ENCODE assay signal across 21 cellular contexts in the genomic region with DNA sequence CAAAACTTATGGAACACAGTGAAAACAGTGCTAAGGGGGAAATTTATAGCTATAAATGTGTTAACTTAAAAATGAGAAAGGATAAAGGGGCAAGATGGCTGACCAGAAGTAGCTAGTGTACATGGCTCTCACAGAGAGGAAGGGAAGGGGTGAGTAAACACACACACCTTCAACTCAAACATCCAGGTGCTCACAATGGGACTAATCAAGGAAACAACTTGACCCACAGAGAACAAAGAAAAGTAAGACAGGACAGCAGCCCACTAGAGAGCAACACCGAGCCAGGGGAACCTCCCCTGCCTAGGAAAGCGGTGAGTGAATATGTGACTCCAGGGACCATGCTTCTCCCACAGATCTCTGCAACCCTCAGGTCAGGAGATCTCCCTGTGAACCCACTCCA.
"Had no signal": no experiment of that assay in that cellular context is flagged by ENCODE, and none has a peak within 500 bp of the region (broad histone marks: within the 10 kb centered on the region; RNA-seq: fewer than 3 reads in every experiment).

No MANE protein-coding gene starts in this region.

- H3K36me3 ChIP-seq: brain microvascular endothelial cell, prostate gland, upper lobe of right lung had no signal

- H3K4me3 ChIP-seq: ascending aorta, esophagus muscularis mucosa, prostate gland, spleen, upper lobe of right lung had no signal

- FAIRE-seq: frontal cortex had no signal

- H3K27me3 ChIP-seq: ascending aorta, brain microvascular endothelial cell, esophagus muscularis mucosa, spleen, upper lobe of right lung had no signal

- ATAC-seq: activated CD8-positive, alpha-beta T cell treated with anti-CD3 and anti-CD28 coated beads, Interleukin-2, amount 10 ng/mL, durations not matched to agents 7 days and 5 days; activated naive CD4-positive, alpha-beta T cell treated with anti-CD3 and anti-CD28 coated beads, Interleukin-2, amount 50 U/mL, for 72 hours; naive thymus-derived CD8-positive, alpha-beta T cell; T-cell; upper lobe of right lung had no signal

- H3K27ac ChIP-seq: ascending aorta, brain microvascular endothelial cell, esophagus muscularis mucosa, prostate gland, spleen, upper lobe of right lung, VCaP had no signal

- H3K9me3 ChIP-seq: prostate gland had no signal

- H3K4me1 ChIP-seq: ascending aorta, esophagus muscularis mucosa, prostate gland, spleen, upper lobe of right lung had no signal

- DNase-seq: activated CD4-positive, alpha-beta T cell treated with anti-CD3 and anti-CD28 coated beads, Interleukin-2, amount 10 ng/mL, durations not matched to agents 7 days and 5 days; activated CD4-positive, CD25-positive, alpha-beta regulatory T cell treated with anti-CD3 and anti-CD28 coated beads, Interleukin-2, amount 50 U/mL, for 72 hours; activated CD8-positive, alpha-beta T cell treated with anti-CD3 and anti-CD28 coated beads, Interleukin-2, amount 10 ng/mL, durations not matched to agents 7 days and 5 days; activated T-cell treated with anti-CD3 and anti-CD28 coated beads, Interleukin-2, amount 50 U/mL, for 1 hour; brain microvascular endothelial cell; caudate nucleus; effector memory CD4-positive, alpha-beta T cell; glutamatergic neuron; hippocampal formation; naive thymus-derived CD8-positive, alpha-beta T cell; spleen; stimulated activated CD4-positive, alpha-beta T cell treated with anti-CD3 and anti-CD28 coated beads, Interleukin-4, amount 100 ng/mL, for 1 hour; stimulated activated naive CD4-positive, alpha-beta T cell treated with Interleukin-2 at 50 U/mL for 16 hours; T-cell; upper lobe of right lung had no signal
